8 cellular contexts compared by ENCODE assay signal in the genomic region with DNA sequence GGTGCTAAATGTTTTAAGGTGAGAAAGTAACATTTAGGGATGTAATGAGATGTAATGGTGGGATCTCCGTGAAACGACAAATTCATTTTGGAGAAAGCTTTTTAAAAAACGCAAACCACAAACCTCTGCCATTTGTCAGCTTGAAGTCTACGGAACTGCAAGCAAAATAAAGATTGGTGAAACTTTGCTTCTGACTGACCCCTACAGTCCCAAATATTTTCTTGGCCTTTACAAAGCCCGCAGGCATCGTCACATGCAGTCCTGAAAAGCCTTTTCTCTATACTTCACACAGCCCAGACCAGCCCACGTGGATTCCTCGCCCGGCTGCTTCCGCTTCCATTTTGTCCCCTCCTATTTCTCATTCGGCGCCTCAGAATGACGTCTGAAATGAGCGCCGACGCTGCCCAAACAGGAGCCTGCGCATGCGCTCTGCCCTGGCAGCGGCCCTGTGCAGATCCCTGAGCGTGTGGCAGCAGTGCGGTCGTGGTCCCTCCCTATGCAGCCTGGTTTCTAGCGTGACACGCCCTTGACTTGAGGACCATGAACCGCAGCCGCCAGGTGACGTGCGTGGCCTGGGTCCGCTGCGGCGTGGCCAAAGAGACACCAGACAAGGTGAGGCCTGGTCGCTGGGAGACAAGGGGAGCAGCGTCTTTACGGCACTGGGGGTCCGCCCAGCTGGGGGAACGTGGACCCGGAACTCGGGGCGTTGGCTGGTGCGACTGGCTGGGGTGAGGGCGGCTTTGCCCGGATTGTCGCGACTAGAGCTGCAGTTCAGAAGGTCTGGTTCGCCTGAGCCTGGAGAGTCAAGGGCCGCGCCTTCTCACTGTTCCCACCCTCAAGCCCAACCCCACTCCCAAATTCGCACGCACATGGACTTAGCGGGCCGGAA. TPM values are rescaled to one million over a fixed set of nuclear protein-coding genes. Genes with fewer than 3 reads are reported as not detected.
A peak's percentile ranks its signal among the peaks of the same experiment; 100 is the strongest.
DNase-seq lines count a peak whose midpoint lies in the region; ATAC-seq and TF ChIP-seq lines count a peak whose summit lies in the region.

Gene PWP1 (plus strand): TSS at position 440 of the 889 bp plus-strand sequence. CDS start 101 bp downstream, at position 541.

- H3K4me1 ChIP-seq in BLaER1 (peaks cover 23% of the 10 kb centered on the region), colonic mucosa (no peaks in the 10 kb centered on the region)

- H3K27me3 ChIP-seq in BLaER1: no peaks in the 10 kb centered on the region
- H3K27me3 ChIP-seq in colonic mucosa: no peaks in the 10 kb centered on the region
- H3K27me3 ChIP-seq in layer of hippocampus (ENCODE audit: control insufficient read depth, insufficient read depth, low read length): no peaks in the 10 kb centered on the region

- peaks cover 7% of the 10 kb centered on the region; the same call in 1 of the 2 replicates for H4K20me1 ChIP-seq in BLaER1

- ATAC-seq in GM19324 (IDR thresholded peaks at IDR 0.05; ENCODE audit: low FRiP score, unreplicated experiment): peak; percentile 90
- peak; percentile 85 for ATAC-seq in HG03460 (IDR thresholded peaks at IDR 0.05; ENCODE audit: unreplicated experiment)

- peak; percentile 82 to 97 for DNase-seq in NCI-H526 (lab: John Stamatoyannopoulos, UW)
- DNase-seq in activated CD4-positive, alpha-beta T cell treated with anti-CD3 and anti-CD28 coated beads for 48 hours: peak; percentile 96
- DNase-seq in colonic mucosa: peak; percentile 95
- peak; percentile 91 to 94 (median 92) for DNase-seq in stimulated activated CD4-positive, alpha-beta T cell treated with anti-CD3 and anti-CD28 coated beads, Interleukin-1b, Interleukin-23, amount 100 ng/mL, for 24 hours (ENCODE audit: low read depth in 4 of 4, low spot score in 1 of 4)

- peak within 1 kb of the TSS; percentile 93 for H3K4me2 ChIP-seq in BLaER1

- H3K4me3 ChIP-seq in BLaER1: peak within 1 kb of the TSS; percentile 73
- peak within 1 kb of the TSS; percentile 74 for H3K4me3 ChIP-seq in colonic mucosa

- peak within 1 kb of the TSS; percentile 80 for H3K9ac ChIP-seq in BLaER1
- H3K9ac ChIP-seq in colonic mucosa (ENCODE audit: low read depth in 2 of 2, low read length in 2 of 2): peak within 1 kb of the TSS; percentile 95 to 98

- no peak for TF ChIP-seq CTCF in colonic mucosa (IDR thresholded peaks at IDR 0.05)

- H3K9me3 ChIP-seq in BLaER1 (no peaks in the 10 kb centered on the region), colonic mucosa (no peaks in the 10 kb centered on the region)

- H3K27ac ChIP-seq in BLaER1 (peak within 1 kb of the TSS; percentile 84), colonic mucosa (peak within 1 kb of the TSS; percentile 34), layer of hippocampus (ENCODE audit: low read depth, low read length) (peak within 1 kb of the TSS; percentile 66)

- intact Hi-C loops in colonic mucosa (cut with DNase I): loop anchor here (5.0 kb wide), 1 partner anchor 72 kb away; no protein-coding TSS in a partner anchor

- peaks cover 32% of the 10 kb centered on the region for H3K36me3 ChIP-seq in BLaER1
- no peaks in the 10 kb centered on the region for H3K36me3 ChIP-seq in colonic mucosa

RNA-seq across cellular contexts. Expression of gene PWP1, which starts in this region (rescaled TPM):
- total RNA-seq in colonic mucosa: 10 to 100 TPM; 19.7 to 23.8 TPM

Comparison
In these comparisons a context has a peak if more than half of its experiments do, and no peak if none do; other contexts are left out.
1. Peak in every context shown above with its lines: DNase-seq, ATAC-seq, H3K4me3 ChIP-seq and H3K27ac ChIP-seq.
2. H3K27ac ChIP-seq: peak in every context shown above with its lines; median percentile 84 in BLaER1; 66 in layer of hippocampus; 34 in colonic mucosa.